Comparison of ENCODE assay signal across 18 cellular contexts in the genomic region with DNA sequence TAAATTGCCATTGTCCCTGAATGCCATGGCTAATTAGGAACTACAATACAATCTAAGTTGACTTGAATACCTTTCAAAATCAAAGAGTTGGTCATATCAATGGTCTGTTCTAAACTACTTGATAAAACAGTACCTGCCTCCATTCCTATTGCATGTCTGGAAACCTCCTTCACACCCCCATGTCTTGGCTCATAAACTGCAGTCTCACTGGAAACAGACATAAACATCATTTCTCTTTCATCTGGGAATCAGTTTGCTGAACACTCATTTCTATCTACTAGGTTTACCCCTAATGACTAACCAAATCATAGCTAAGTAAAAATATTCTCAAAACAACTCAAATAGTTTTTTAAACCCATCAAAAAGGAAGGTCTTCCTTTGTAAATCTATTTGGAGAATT.
"Had no signal": no experiment of that assay in that cellular context is flagged by ENCODE, and none has a peak within 500 bp of the region (broad histone marks: within the 10 kb centered on the region; RNA-seq: fewer than 3 reads in every experiment).

No MANE protein-coding gene starts in this region.

- H3K36me3 Mint-ChIP-seq: activated naive CD8-positive, alpha-beta T cell treated with anti-CD3 and anti-CD28 coated beads for 36 hours; naive thymus-derived CD4-positive, alpha-beta T cell had no signal

- H3K4me1 Mint-ChIP-seq: activated naive CD8-positive, alpha-beta T cell treated with anti-CD3 and anti-CD28 coated beads for 36 hours; naive thymus-derived CD4-positive, alpha-beta T cell had no signal

- H3K9me3 Mint-ChIP-seq: activated naive CD8-positive, alpha-beta T cell treated with anti-CD3 and anti-CD28 coated beads for 36 hours; activated T-cell treated with anti-CD3 and anti-CD28 coated beads, Interleukin-2, amount 50 U/mL, for 4 hours; naive thymus-derived CD4-positive, alpha-beta T cell had no signal

- H3K27me3 ChIP-seq: cardiac muscle cell, spleen, upper lobe of left lung had no signal

- H3K4me3 ChIP-seq: cardiac muscle cell, lower lobe of right lung, spleen, upper lobe of left lung had no signal

- H3K9me2 ChIP-seq: SK-N-SH had no signal

- DNase-seq: activated CD4-positive, alpha-beta T cell treated with anti-CD3 and anti-CD28 coated beads for 1 hour; activated CD4-positive, alpha-beta T cell treated with anti-CD3 and anti-CD28 coated beads, Interleukin-2, amount 50 U/mL, for 48 hours; activated CD8-positive, alpha-beta memory T cell treated with anti-CD3 and anti-CD28 coated beads, Interleukin-2, amount 50 U/mL, for 48 hours; activated naive CD4-positive, alpha-beta T cell treated with Interleukin-2 at 50 U/mL for 16 hours; activated naive CD8-positive, alpha-beta T cell treated with anti-CD3 and anti-CD28 coated beads for 36 hours; activated T-cell treated with anti-CD3 and anti-CD28 coated beads, Interleukin-2, amount 50 U/mL, for 4 hours; amniotic stem cell; left colon; lower lobe of right lung; naive thymus-derived CD4-positive, alpha-beta T cell; SK-N-SH; spleen; stimulated activated CD4-positive, alpha-beta T cell treated with anti-CD3 and anti-CD28 coated beads, Interleukin-4, amount 100 ng/mL, for 1 hour; stimulated activated naive CD4-positive, alpha-beta T cell treated with Interleukin-2 at 50 U/mL for 16 hours; upper lobe of left lung had no signal

- H3K27ac Mint-ChIP-seq: activated naive CD8-positive, alpha-beta T cell treated with anti-CD3 and anti-CD28 coated beads for 36 hours; naive thymus-derived CD4-positive, alpha-beta T cell had no signal

- H3K4me3 Mint-ChIP-seq: activated naive CD8-positive, alpha-beta T cell treated with anti-CD3 and anti-CD28 coated beads for 36 hours; activated T-cell treated with anti-CD3 and anti-CD28 coated beads, Interleukin-2, amount 50 U/mL, for 4 hours; naive thymus-derived CD4-positive, alpha-beta T cell had no signal

- H3K27me3 Mint-ChIP-seq: activated naive CD8-positive, alpha-beta T cell treated with anti-CD3 and anti-CD28 coated beads for 36 hours; naive thymus-derived CD4-positive, alpha-beta T cell had no signal

- H3K9me3 ChIP-seq: lower lobe of right lung, SK-N-SH, spleen, upper lobe of left lung had no signal

- H3K9ac ChIP-seq: SK-N-SH had no signal

- H3K4me1 ChIP-seq: lower lobe of right lung, spleen had no signal

- ATAC-seq: left colon; lower lobe of right lung; naive thymus-derived CD4-positive, alpha-beta T cell had no signal

- H3K27ac ChIP-seq: cardiac muscle cell, epithelial cell of prostate, lower lobe of right lung, spleen, upper lobe of left lung had no signal

- H3K4me2 ChIP-seq: SK-N-SH had no signal

- FAIRE-seq: TTC549 had no signal

- H3K36me3 ChIP-seq: cardiac muscle cell, lower lobe of right lung, spleen, upper lobe of left lung had no signal
